23 cellular contexts compared by ENCODE assay signal in genomic region chr17:17845046-17845775, GRCh38. TPM values are rescaled to one million over a fixed set of nuclear protein-coding genes. Genes with fewer than 3 reads are reported as not detected.
A peak's percentile ranks its signal among the peaks of the same experiment; 100 is the strongest.
DNase-seq lines count a peak whose midpoint lies in the region; ATAC-seq and TF ChIP-seq lines count a peak whose summit lies in the region.
"Had no signal": no experiment of that assay in that cellular context is flagged by ENCODE, and none has a peak within 500 bp of the region (broad histone marks: within the 10 kb centered on the region; RNA-seq: fewer than 3 reads in every experiment).

No MANE protein-coding gene starts in this region.

- H3K36me3 Mint-ChIP-seq in MCF 10A (ENCODE audit: insufficient read depth, unreplicated experiment) (peaks cover 4% of the 10 kb centered on the region), H9 (ENCODE audit: insufficient read depth in 1 of 3, low read depth in 3 of 3) (peaks cover 0 to 2% (median 0%) of the 10 kb centered on the region in 3 experiments; a peak in 1 of 7 replicates)
- H3K36me3 Mint-ChIP-seq in activated T-cell treated with anti-CD3 and anti-CD28 coated beads, Interleukin-2, amount 50 U/mL, for 72 hours (ENCODE audit: insufficient read depth in 2 of 2) = peaks cover 0 to under 1% of the 10 kb centered on the region in 2 donors
- H3K36me3 Mint-ChIP-seq: activated CD4-positive, alpha-beta memory T cell treated with anti-CD3 and anti-CD28 coated beads for 36 hours; activated naive CD8-positive, alpha-beta T cell; natural killer cell treated with Interleukin-12 subunit alpha and Interleukin-12 subunit beta and Interleukin-15 and Interleukin-18, amount 100 ng/mL, for 72 hours had no signal

- H3K4me2 ChIP-seq in mammary epithelial cell (ENCODE audit: insufficient read depth, low read depth, low read length) (no peak overlapping the region), H9 (ENCODE audit: insufficient read depth, insufficient read length, low read length) (no peak overlapping the region), parathyroid adenoma (ENCODE audit: low read length) (no peak overlapping the region), OCI-LY7 (ENCODE audit: low read length) (no peak overlapping the region)

- H3K27ac ChIP-seq in mammary epithelial cell (ENCODE audit: insufficient read depth, low read depth, low read length) = no peak overlapping the region
- H3K27ac ChIP-seq in H9 (ENCODE audit: insufficient read length, low read depth, low read length) = no peak overlapping the region
- peak overlapping the region; percentile 100 for H3K27ac ChIP-seq in RWPE1
- H3K27ac ChIP-seq in parathyroid adenoma = peak overlapping the region; percentile 19
- no peak overlapping the region for H3K27ac ChIP-seq in OCI-LY7 (ENCODE audit: low read depth, low read length, poor library complexity, severe bottlenecking)
- H3K27ac ChIP-seq: ascending aorta, SJSA1 had no signal

- H3K27me3 Mint-ChIP-seq in MCF 10A (ENCODE audit: insufficient read depth, unreplicated experiment) (no peaks in the 10 kb centered on the region), H9 (ENCODE audit: low read depth) (peaks cover 2% of the 10 kb centered on the region; the same call in 1 of the 2 replicates)
- no peaks in the 10 kb centered on the region for H3K27me3 Mint-ChIP-seq in activated T-cell treated with anti-CD3 and anti-CD28 coated beads, Interleukin-2, amount 50 U/mL, for 72 hours (ENCODE audit: low read depth)
- H3K27me3 Mint-ChIP-seq: activated CD4-positive, alpha-beta memory T cell treated with anti-CD3 and anti-CD28 coated beads for 36 hours; activated naive CD8-positive, alpha-beta T cell; natural killer cell treated with Interleukin-12 subunit alpha and Interleukin-12 subunit beta and Interleukin-15 and Interleukin-18, amount 100 ng/mL, for 72 hours had no signal

- H3K4me1 ChIP-seq in mammary epithelial cell (ENCODE audit: insufficient read depth, low read length) (peaks cover 35% of the 10 kb centered on the region), H9 (ENCODE audit: insufficient read depth, low read length) (peaks cover 12% of the 10 kb centered on the region), parathyroid adenoma (peaks cover 11% of the 10 kb centered on the region), OCI-LY7 (ENCODE audit: insufficient read depth, low read length, poor library complexity, severe bottlenecking) (peaks cover 33% of the 10 kb centered on the region)

- H3K14ac ChIP-seq in H9 (ENCODE audit: insufficient read depth, low read length) = no peak overlapping the region

- CTCF ChIA-PET in MCF 10A (lab: Yijun Ruan, JAX) = interaction anchor here (0.6 to 5.3 kb wide), 3 partner anchors 14 to 278 kb away, joined by 3 to 39 read pairs (median 3); no protein-coding TSS in a partner anchor
- CTCF ChIA-PET in mammary epithelial cell (lab: Charles Lee; ENCODE audit: low non-redundant PET) = no interaction called here
- CTCF ChIA-PET in RWPE1 (lab: Yijun Ruan, JAX) = interaction anchor here (0.6 to 1.0 kb wide), 2 partner anchors 34 to 172 kb away, joined by 3 to 4 read pairs; no protein-coding TSS in a partner anchor
- CTCF ChIA-PET in OCI-LY7 (lab: Charles Lee; ENCODE audit: unreplicated experiment) = no interaction called here

- no peak overlapping the region for H3K23ac ChIP-seq in H9 (ENCODE audit: insufficient read length, low read depth, low read length)

- H3K79me1 ChIP-seq in H9 (ENCODE audit: insufficient read depth, low read depth, low read length, poor library complexity, severe bottlenecking) = no peaks in the 10 kb centered on the region

- H2BK5ac ChIP-seq in H9 (ENCODE audit: insufficient read length, low read length) = no peak overlapping the region

- H3K4me3 ChIP-seq in mammary epithelial cell (replicated peaks in 1 of 3; ENCODE audit: insufficient read depth in 1 of 3, low read depth in 2 of 3, low read length in 3 of 3) = no peak overlapping the region
- H3K4me3 ChIP-seq in parathyroid adenoma (ENCODE audit: low read depth, low read length) = no peak overlapping the region
- H3K4me3 ChIP-seq in OCI-LY7 (ENCODE audit: low read depth, low read length, poor library complexity, severe bottlenecking) = no peak overlapping the region
- H3K4me3 ChIP-seq: ascending aorta, esophagus squamous epithelium, SJSA1 had no signal

- H3K9me2 ChIP-seq in OCI-LY7 (ENCODE audit: insufficient read depth, low read length) = no peaks in the 10 kb centered on the region

- H3K9me3 Mint-ChIP-seq in MCF 10A (ENCODE audit: unreplicated experiment) (no peaks in the 10 kb centered on the region), H9 (no peaks in the 10 kb centered on the region; a peak in 1 of 5 replicates)
- H3K9me3 Mint-ChIP-seq in activated T-cell treated with anti-CD3 and anti-CD28 coated beads, Interleukin-2, amount 50 U/mL, for 72 hours = no peaks in the 10 kb centered on the region
- H3K9me3 Mint-ChIP-seq: activated CD4-positive, alpha-beta memory T cell treated with anti-CD3 and anti-CD28 coated beads for 36 hours; activated T-helper 2 cell treated with anti-CD3 and anti-CD28 coated beads, Interferon-gamma antibody, Interleukin-2, Interleukin-4, amounts not matched to agents 10 μg/mL and 5 μg/mL and 100 μg/mL, durations not matched to agents 14 hours and 24 hours and 36 hours; natural killer cell treated with Interleukin-12 subunit alpha and Interleukin-12 subunit beta and Interleukin-15 and Interleukin-18, amount 100 ng/mL, for 72 hours had no signal

- dilution Hi-C loops in mammary epithelial cell (cut with HindIII; ENCODE audit: low sequenced_read_pairs) = no loop called here

- no peak overlapping the region for H3K56ac ChIP-seq in H9 (ENCODE audit: insufficient read length, low read depth, low read length)

- BruUV-seq in MCF 10A (replicated peaks; lab: Mats Ljungman, UMichigan) = no TSS peak
- BruUV-seq in mammary epithelial cell (replicated peaks; lab: Mats Ljungman, UMichigan) = no TSS peak
- no TSS peak for BruUV-seq in OCI-LY7 (replicated peaks; lab: Mats Ljungman, UMichigan)

- in situ Hi-C loops in mammary epithelial cell (cut with MboI; ENCODE audit: low sequenced_read_pairs in 2 of 2) = no loop called here

- H3K27me3 ChIP-seq in mammary epithelial cell (ENCODE audit: insufficient read depth, low read length) (no peaks in the 10 kb centered on the region), H9 (ENCODE audit: insufficient read depth, low read length) (no peaks in the 10 kb centered on the region), parathyroid adenoma (ENCODE audit: control insufficient read depth, insufficient read depth, low read length) (no peaks in the 10 kb centered on the region)
- H3K27me3 ChIP-seq: ascending aorta, esophagus squamous epithelium, SJSA1 had no signal

- H4K20me1 ChIP-seq in mammary epithelial cell (ENCODE audit: insufficient read depth, low read length) (no peaks in the 10 kb centered on the region), H9 (ENCODE audit: control insufficient read depth, insufficient read depth, insufficient read length) (no peaks in the 10 kb centered on the region), OCI-LY7 (ENCODE audit: insufficient read depth, low read length) (no peaks in the 10 kb centered on the region)

- H2BK120ac ChIP-seq in H9 (ENCODE audit: low read depth, low read length, poor library complexity, severe bottlenecking) = no peak overlapping the region

- DNase-seq in MCF 10A (ENCODE audit: unreplicated experiment) (no peak), mammary epithelial cell (no peak), H9 (no peak), RWPE1 (ENCODE audit: low spot score) (no peak), OCI-LY7 (ENCODE audit: low spot score) (no peak), OCI-M2 (lab: John Stamatoyannopoulos, UW; ENCODE audit: unreplicated experiment) (no peak)
- no peak for DNase-seq in activated T-cell treated with anti-CD3 and anti-CD28 coated beads, Interleukin-2, amount 50 U/mL, for 72 hours
- DNase-seq: activated CD4-positive, alpha-beta memory T cell treated with anti-CD3 and anti-CD28 coated beads for 36 hours; activated CD4-positive, CD25-positive, alpha-beta regulatory T cell; Caco-2; esophagus squamous epithelium; GF-D8; NCI-H1105; NCI-H446 treated with DMSO at 0.1 percent for 48 hours; retina; stimulated activated CD4-positive, alpha-beta T cell treated with anti-CD3 and anti-CD28 coated beads, Interleukin-2, amount 100 ng/mL, for 24 hours had no signal

- H3K23me2 ChIP-seq in H9 (ENCODE audit: insufficient read length, low read depth, low read length, poor library complexity, severe bottlenecking) = no peaks in the 10 kb centered on the region

- ATAC-seq in activated T-cell treated with anti-CD3 and anti-CD28 coated beads, Interleukin-2, amount 50 U/mL, for 72 hours (replicated peaks in 1 of 2) = no peak
- ATAC-seq: left lobe of liver; natural killer cell treated with Interleukin-12 subunit alpha and Interleukin-12 subunit beta and Interleukin-15 and Interleukin-18, amount 100 ng/mL, for 72 hours had no signal

- WGBS in mammary epithelial cell (ENCODE audit: low coverage, missing lambda C conversion rate) = 64% methylated on average over 11 of the region's 13 CpGs
- WGBS in H9 (ENCODE audit: extremely low coverage, insufficient read length, low lambda C conversion rate) = no CpG with 5 or more reads among the region's 13 CpGs

- peak overlapping the region; percentile 6 for H4K91ac ChIP-seq in H9 (ENCODE audit: insufficient read length, low read depth, low read length)

- H3K36me3 ChIP-seq in mammary epithelial cell (ENCODE audit: insufficient read depth, low read length) (no peaks in the 10 kb centered on the region), parathyroid adenoma (ENCODE audit: control insufficient read depth, insufficient read depth, low read length) (no peaks in the 10 kb centered on the region), OCI-LY7 (ENCODE audit: insufficient read depth, low read length) (no peaks in the 10 kb centered on the region)

- H3K9ac ChIP-seq in mammary epithelial cell (ENCODE audit: insufficient read depth, low read length) (no peak overlapping the region), H9 (ENCODE audit: extremely low read depth, insufficient read length, low read length) (no peak overlapping the region), parathyroid adenoma (no peak overlapping the region)

- no peak overlapping the region for H2BK20ac ChIP-seq in H9 (ENCODE audit: low read depth, low read length, poor library complexity, severe bottlenecking)

- no peak overlapping the region for H3K4ac ChIP-seq in H9 (ENCODE audit: low read depth, low read length)

- no peak overlapping the region for H3K18ac ChIP-seq in H9 (ENCODE audit: insufficient read length, low read depth, low read length)

- H3K27ac Mint-ChIP-seq in MCF 10A (ENCODE audit: low read depth, unreplicated experiment) = peak overlapping the region; percentile 39
- peak overlapping the region in 1 of 3 experiments; percentile 72; a peak in 1 of 7 replicates for H3K27ac Mint-ChIP-seq in H9
- no peak overlapping the region for H3K27ac Mint-ChIP-seq in activated T-cell treated with anti-CD3 and anti-CD28 coated beads, Interleukin-2, amount 50 U/mL, for 72 hours
- H3K27ac Mint-ChIP-seq: activated CD4-positive, alpha-beta memory T cell treated with anti-CD3 and anti-CD28 coated beads for 36 hours; activated naive CD8-positive, alpha-beta T cell; activated T-helper 2 cell treated with anti-CD3 and anti-CD28 coated beads, Interferon-gamma antibody, Interleukin-2, Interleukin-4, amounts not matched to agents 10 μg/mL and 5 μg/mL and 100 μg/mL, durations not matched to agents 14 hours and 24 hours and 36 hours had no signal

- H3K4me3 Mint-ChIP-seq in MCF 10A (ENCODE audit: unreplicated experiment) = no peak overlapping the region
- H3K4me3 Mint-ChIP-seq in H9 = no peak overlapping the region
- no peak overlapping the region for H3K4me3 Mint-ChIP-seq in activated T-cell treated with anti-CD3 and anti-CD28 coated beads, Interleukin-2, amount 50 U/mL, for 72 hours
- H3K4me3 Mint-ChIP-seq: activated CD4-positive, alpha-beta memory T cell treated with anti-CD3 and anti-CD28 coated beads for 36 hours; activated naive CD8-positive, alpha-beta T cell; natural killer cell treated with Interleukin-12 subunit alpha and Interleukin-12 subunit beta and Interleukin-15 and Interleukin-18, amount 100 ng/mL, for 72 hours had no signal

- POLR2A ChIA-PET in MCF 10A (lab: Yijun Ruan, JAX) = interaction anchor here (0.9 kb wide), 1 partner anchor 181 kb away, joined by 4 read pairs; no protein-coding TSS in a partner anchor
- POLR2A ChIA-PET in RWPE1 (lab: Yijun Ruan, JAX; ENCODE audit: low non-redundant PET) = no interaction called here
- POLR2A ChIA-PET in OCI-LY7 (lab: Charles Lee) = no interaction called here

- H4K8ac ChIP-seq in H9 (replicated peaks; ENCODE audit: insufficient read length, low read depth, low read length) = no peak overlapping the region

- H2AFZ ChIP-seq in mammary epithelial cell (ENCODE audit: low read depth, low read length) (no peak overlapping the region), H9 (ENCODE audit: low read length) (no peak overlapping the region), parathyroid adenoma (no peak overlapping the region), OCI-LY7 (ENCODE audit: low read length) (no peak overlapping the region)

- H2BK12ac ChIP-seq in H9 (ENCODE audit: insufficient read length, low read depth, low read length) = no peak overlapping the region

- no peak overlapping the region for H4K5ac ChIP-seq in H9 (ENCODE audit: insufficient read length, low read depth, low read length)

- no peak overlapping the region for H2BK15ac ChIP-seq in H9 (ENCODE audit: low read depth, low read length)

- H3K9me3 ChIP-seq in mammary epithelial cell (replicated peaks; ENCODE audit: insufficient read depth, low read length) (no peaks in the 10 kb centered on the region), H9 (ENCODE audit: control insufficient read depth, low read depth, low read length) (no peaks in the 10 kb centered on the region), parathyroid adenoma (ENCODE audit: control insufficient read depth, low read length) (no peaks in the 10 kb centered on the region), OCI-LY7 (ENCODE audit: low read length) (no peaks in the 10 kb centered on the region)
- H3K9me3 ChIP-seq: ascending aorta, Caco-2, esophagus squamous epithelium, SJSA1 had no signal

- H3K4me1 Mint-ChIP-seq in MCF 10A (ENCODE audit: insufficient read depth, unreplicated experiment) (peaks cover 7% of the 10 kb centered on the region), H9 (peaks cover 41 to 62% of the 10 kb centered on the region in 2 experiments)
- peaks cover 51% of the 10 kb centered on the region for H3K4me1 Mint-ChIP-seq in activated T-cell treated with anti-CD3 and anti-CD28 coated beads, Interleukin-2, amount 50 U/mL, for 72 hours (ENCODE audit: low read depth)

- H2AK5ac ChIP-seq in H9 (ENCODE audit: insufficient read length, low read length) = no peak overlapping the region

- TF ChIP-seq CTCF in MCF 10A (IDR thresholded peaks at IDR 0.05; ENCODE audit: unreplicated experiment) (no peak), mammary epithelial cell (conservative IDR thresholded peaks at IDR 0.05 in 1 of 2, IDR thresholded peaks at IDR 0.05 in 1 of 2; ENCODE audit: extremely low read depth in 1 of 2, insufficient read depth in 1 of 2, low read depth in 1 of 2, low read length in 2 of 2) (no peak), H9 (conservative IDR thresholded peaks at IDR 0.05) (no peak), RWPE1 (conservative IDR thresholded peaks at IDR 0.05; ENCODE audit: low read depth) (no peak), parathyroid adenoma (IDR thresholded peaks at IDR 0.05) (no peak), OCI-LY7 (conservative IDR thresholded peaks at IDR 0.05; ENCODE audit: low read length) (no peak)

- intact Hi-C loops in MCF 10A (cut with micrococcal nuclease) = no loop called here
- intact Hi-C loops in mammary epithelial cell (cut with micrococcal nuclease) = no loop called here
- intact Hi-C loops in OCI-LY7 (cut with micrococcal nuclease; ENCODE audit: unreplicated experiment) = no loop called here

- no peak overlapping the region for H3T11ph ChIP-seq in H9 (ENCODE audit: low read length)

- H3K79me2 ChIP-seq in mammary epithelial cell (ENCODE audit: insufficient read depth, low read length) = no peaks in the 10 kb centered on the region
- no peaks in the 10 kb centered on the region for H3K79me2 ChIP-seq in H9 (ENCODE audit: insufficient read depth, low read length)
- H3K79me2 ChIP-seq in parathyroid adenoma = no peaks in the 10 kb centered on the region
- H3K79me2 ChIP-seq in OCI-LY7 (ENCODE audit: insufficient read depth, low read depth, low read length) = no peaks in the 10 kb centered on the region

RNA-seq across cellular contexts. Expression of gene SREBF1, which starts 8.4 kb away (rescaled TPM):
- total RNA-seq in MCF 10A (2022) = 87.1 and 91.7 TPM in 2 replicates
- 100 to 1,000 TPM; 109 to 173 TPM for total RNA-seq in mammary epithelial cell
- 71.5 TPM for polyA plus RNA-seq in mammary epithelial cell
- polyA minus RNA-seq in mammary epithelial cell = 152 TPM
- 76.2 and 81.9 TPM in 2 replicates for total RNA-seq in H9 (2021)
- 48.4 and 70.4 TPM in 2 replicates for total RNA-seq in OCI-LY7 (2014; rRNA removed; shearing (Covaris generic))
- 187 and 213 TPM in 2 replicates for total RNA-seq in OCI-LY7 (2022)
- total RNA-seq in activated T-cell treated with anti-CD3 and anti-CD28 coated beads, Interleukin-2, amount 50 U/mL, for 72 hours = 100 to 1,000 TPM; 192 to 209 TPM

Comparison
In these comparisons a context has a peak if more than half of its experiments do, and no peak if none do; other contexts are left out.
1. CTCF ChIA-PET loops: an anchor here in MCF 10A (0.6 to 5.3 kb wide) and RWPE1 (0.6 to 1.0 kb wide); none called in mammary epithelial cell and OCI-LY7.
2. H3K27ac ChIP-seq: peak in RWPE1 (single experiment) and parathyroid adenoma (single experiment); none in mammary epithelial cell (single experiment), H9 (single experiment) and OCI-LY7 (single experiment).